Comparison of ENCODE assay signal across 1 cellular context in the genomic region with DNA sequence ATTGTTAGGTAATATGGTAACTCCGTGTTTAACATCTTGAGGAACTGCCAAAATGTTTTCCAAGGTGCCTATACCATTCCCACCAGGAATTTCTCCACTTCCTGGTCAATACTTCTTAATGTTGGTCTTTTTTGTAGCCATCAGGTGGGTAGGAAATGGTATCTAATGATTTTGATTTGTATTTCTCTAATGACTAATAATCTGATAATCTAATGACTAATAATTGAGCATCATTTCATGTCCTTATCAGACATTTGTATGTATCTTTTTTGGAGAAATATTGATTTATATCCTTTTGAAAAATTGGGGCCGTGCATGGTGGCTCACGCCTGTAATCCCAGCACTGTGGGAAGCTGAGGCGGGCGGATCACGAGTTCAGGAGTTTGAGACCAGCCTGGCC.
TF ChIP-seq lines count a peak whose summit lies in the region.

No MANE protein-coding gene starts in this region.

TF ChIP-seq in SK-N-SH, 30 proteins besides CTCF, POLR2A, EP300 and RAD21 (continued from another document):
- no peak for TF ChIP-seq SIN3A (IDR thresholded peaks at IDR 0.05; ENCODE audit: borderline replicate concordance, low read depth, low read length)
- TF ChIP-seq, protein P1, sequence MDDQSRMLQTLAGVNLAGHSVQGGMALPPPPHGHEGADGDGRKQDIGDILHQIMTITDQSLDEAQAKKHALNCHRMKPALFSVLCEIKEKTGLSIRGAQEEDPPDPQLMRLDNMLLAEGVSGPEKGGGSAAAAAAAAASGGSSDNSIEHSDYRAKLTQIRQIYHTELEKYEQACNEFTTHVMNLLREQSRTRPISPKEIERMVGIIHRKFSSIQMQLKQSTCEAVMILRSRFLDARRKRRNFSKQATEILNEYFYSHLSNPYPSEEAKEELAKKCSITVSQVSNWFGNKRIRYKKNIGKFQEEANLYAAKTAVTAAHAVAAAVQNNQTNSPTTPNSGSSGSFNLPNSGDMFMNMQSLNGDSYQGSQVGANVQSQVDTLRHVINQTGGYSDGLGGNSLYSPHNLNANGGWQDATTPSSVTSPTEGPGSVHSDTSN (IDR thresholded peaks at IDR 0.05): no peak
- TF ChIP-seq TEAD4 (IDR thresholded peaks at IDR 0.05; ENCODE audit: borderline replicate concordance, insufficient read depth): no peak
- no peak for TF ChIP-seq RXRA (IDR thresholded peaks at IDR 0.05; ENCODE audit: borderline replicate concordance, low read depth)
- TF ChIP-seq, protein P2, sequence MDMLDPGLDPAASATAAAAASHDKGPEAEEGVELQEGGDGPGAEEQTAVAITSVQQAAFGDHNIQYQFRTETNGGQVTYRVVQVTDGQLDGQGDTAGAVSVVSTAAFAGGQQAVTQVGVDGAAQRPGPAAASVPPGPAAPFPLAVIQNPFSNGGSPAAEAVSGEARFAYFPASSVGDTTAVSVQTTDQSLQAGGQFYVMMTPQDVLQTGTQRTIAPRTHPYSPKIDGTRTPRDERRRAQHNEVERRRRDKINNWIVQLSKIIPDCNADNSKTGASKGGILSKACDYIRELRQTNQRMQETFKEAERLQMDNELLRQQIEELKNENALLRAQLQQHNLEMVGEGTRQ (IDR thresholded peaks at IDR 0.05; ENCODE audit: borderline replicate concordance, low read depth, low read length): no peak
- no peak for TF ChIP-seq RFX5 (IDR thresholded peaks at IDR 0.05; ENCODE audit: low read length)
- TF ChIP-seq REST (IDR thresholded peaks at IDR 0.05; ENCODE audit: low read depth, low read length): no peak
- TF ChIP-seq JUND (IDR thresholded peaks at IDR 0.05): no peak
- no peak for TF ChIP-seq NRF1 (IDR thresholded peaks at IDR 0.05; ENCODE audit: low read depth, low read length)
- no peak for TF ChIP-seq GABPA (IDR thresholded peaks at IDR 0.05; ENCODE audit: low read depth)
- TF ChIP-seq TAF1 (IDR thresholded peaks at IDR 0.05; ENCODE audit: borderline replicate concordance, low read depth, low read length): no peak
TF ChIP-seq in SK-N-SH: peak in this region for 0.
